Comparison of ENCODE assay signal across 13 cellular contexts in genomic region chr15:69578792-69579587, GRCh38.
DNase-seq lines count a peak whose midpoint lies in the region; ATAC-seq, FAIRE-seq and TF ChIP-seq lines count a peak whose summit lies in the region.
"Had no signal": no experiment of that assay in that cellular context is flagged by ENCODE, and none has a peak within 500 bp of the region (broad histone marks: within the 10 kb centered on the region; RNA-seq: fewer than 3 reads in every experiment).

No MANE protein-coding gene starts in this region.

- H3K27ac Mint-ChIP-seq in activated naive CD8-positive, alpha-beta T cell treated with anti-CD3 and anti-CD28 coated beads for 36 hours = no peak overlapping the region
- no peak overlapping the region for H3K27ac Mint-ChIP-seq in activated T-helper 1 cell treated with anti-CD3 and anti-CD28 coated beads, Interleukin-12 subunit alpha, Interleukin-12 subunit beta, Interleukin-2, Interleukin-4 antibody, amounts not matched to agents 30 ng/mL and 10 ng/mL and 1 ng/mL, durations not matched to agents 14 hours and 24 hours and 36 hours
- H3K27ac Mint-ChIP-seq: activated CD4-positive, alpha-beta T cell treated with anti-CD3 and anti-CD28 coated beads, Interleukin-2, amount 10 ng/mL, durations not matched to agents 7 days and 5 days had no signal

- peaks cover 25% of the 10 kb centered on the region for H3K4me1 Mint-ChIP-seq in activated naive CD8-positive, alpha-beta T cell treated with anti-CD3 and anti-CD28 coated beads for 36 hours
- peaks cover 36% of the 10 kb centered on the region for H3K4me1 Mint-ChIP-seq in activated T-helper 1 cell treated with anti-CD3 and anti-CD28 coated beads, Interleukin-12 subunit alpha, Interleukin-12 subunit beta, Interleukin-2, Interleukin-4 antibody, amounts not matched to agents 30 ng/mL and 10 ng/mL and 1 ng/mL, durations not matched to agents 14 hours and 24 hours and 36 hours (ENCODE audit: low read depth)

- TF ChIP-seq POLR2A in H54 (IDR thresholded peaks at IDR 0.05; ENCODE audit: low read depth, low read length) (no peak), prostate gland (IDR thresholded peaks at IDR 0.05) (no peak)

- H3K27me3 Mint-ChIP-seq in activated naive CD8-positive, alpha-beta T cell treated with anti-CD3 and anti-CD28 coated beads for 36 hours = no peaks in the 10 kb centered on the region
- no peaks in the 10 kb centered on the region for H3K27me3 Mint-ChIP-seq in activated T-helper 1 cell treated with anti-CD3 and anti-CD28 coated beads, Interleukin-12 subunit alpha, Interleukin-12 subunit beta, Interleukin-2, Interleukin-4 antibody, amounts not matched to agents 30 ng/mL and 10 ng/mL and 1 ng/mL, durations not matched to agents 14 hours and 24 hours and 36 hours (ENCODE audit: insufficient read depth)
- H3K27me3 Mint-ChIP-seq: activated CD4-positive, alpha-beta T cell treated with anti-CD3 and anti-CD28 coated beads, Interleukin-2, amount 10 ng/mL, durations not matched to agents 7 days and 5 days had no signal

- no peak for ATAC-seq in GM21723 (IDR thresholded peaks at IDR 0.05; ENCODE audit: unreplicated experiment)
- ATAC-seq: HCT116 had no signal

- no peak overlapping the region for H3K27ac ChIP-seq in prostate gland

- 77% methylated on average over 15 of the region's 15 CpGs for WGBS in prostate gland

- no peaks in the 10 kb centered on the region for H3K36me3 ChIP-seq in prostate gland

- intact Hi-C loops in prostate gland (cut with DNase I) = loop anchor here (5.0 kb wide), 2 partner anchors 443 to 908 kb away; no protein-coding TSS in a partner anchor
- intact Hi-C loops in activated T-helper 1 cell treated with anti-CD3 and anti-CD28 coated beads, Interleukin-12 subunit alpha, Interleukin-12 subunit beta, Interleukin-2, Interleukin-4 antibody, amounts not matched to agents 30 ng/mL and 10 ng/mL and 1 ng/mL, durations not matched to agents 14 hours and 24 hours and 36 hours (cut with micrococcal nuclease) = loop anchor here (10.0 kb wide), 3 partner anchors 104 to 1136 kb away; no protein-coding TSS in a partner anchor

- H3K4me3 Mint-ChIP-seq in activated naive CD8-positive, alpha-beta T cell treated with anti-CD3 and anti-CD28 coated beads for 36 hours = no peak overlapping the region
- no peak overlapping the region for H3K4me3 Mint-ChIP-seq in activated T-helper 1 cell treated with anti-CD3 and anti-CD28 coated beads, Interleukin-12 subunit alpha, Interleukin-12 subunit beta, Interleukin-2, Interleukin-4 antibody, amounts not matched to agents 30 ng/mL and 10 ng/mL and 1 ng/mL, durations not matched to agents 14 hours and 24 hours and 36 hours
- H3K4me3 Mint-ChIP-seq: activated CD4-positive, alpha-beta T cell treated with anti-CD3 and anti-CD28 coated beads, Interleukin-2, amount 10 ng/mL, durations not matched to agents 7 days and 5 days had no signal

- DNase-seq in H54 (ENCODE audit: insufficient read length, low spot score) (peak; percentile 22), RCC 7860 (ENCODE audit: low spot score) (peak; percentile 94), epithelial cell of esophagus (ENCODE audit: low read depth) (peak; percentile 8), prostate gland (ENCODE audit: low spot score) (peak; percentile 31), hippocampal formation (lab: John Stamatoyannopoulos, UW) (no peak)
- DNase-seq in activated naive CD8-positive, alpha-beta T cell treated with anti-CD3 and anti-CD28 coated beads for 36 hours = no peak
- DNase-seq in activated T-helper 1 cell treated with anti-CD3 and anti-CD28 coated beads, Interleukin-12 subunit alpha, Interleukin-12 subunit beta, Interleukin-2, Interleukin-4 antibody, amounts not matched to agents 30 ng/mL and 10 ng/mL and 1 ng/mL, durations not matched to agents 14 hours and 24 hours and 36 hours (ENCODE audit: low spot score) = no peak
- DNase-seq: activated CD4-positive, alpha-beta T cell treated with anti-CD3 and anti-CD28 coated beads, Interleukin-2, amount 10 ng/mL, durations not matched to agents 7 days and 5 days; activated naive CD4-positive, alpha-beta T cell treated with anti-CD3 and anti-CD28 coated beads, Interleukin-2, amount 50 U/mL, for 16 hours; effector CD4-positive, alpha-beta T cell had no signal

- H3K9me3 Mint-ChIP-seq in activated naive CD8-positive, alpha-beta T cell treated with anti-CD3 and anti-CD28 coated beads for 36 hours = no peaks in the 10 kb centered on the region
- H3K9me3 Mint-ChIP-seq in activated T-helper 1 cell treated with anti-CD3 and anti-CD28 coated beads, Interleukin-12 subunit alpha, Interleukin-12 subunit beta, Interleukin-2, Interleukin-4 antibody, amounts not matched to agents 30 ng/mL and 10 ng/mL and 1 ng/mL, durations not matched to agents 14 hours and 24 hours and 36 hours = no peaks in the 10 kb centered on the region
- H3K9me3 Mint-ChIP-seq: activated CD4-positive, alpha-beta T cell treated with anti-CD3 and anti-CD28 coated beads, Interleukin-2, amount 10 ng/mL, durations not matched to agents 7 days and 5 days had no signal

- TF ChIP-seq CTCF in epithelial cell of esophagus (IDR thresholded peaks at IDR 0.05; ENCODE audit: insufficient read depth, low read depth, low read length, missing control alignments) (no peak), prostate gland (IDR thresholded peaks at IDR 0.05) (no peak)

- no peak for FAIRE-seq in H54 (lab: Jason Lieb, UNC)
- peak; percentile 93 for FAIRE-seq in RCC 7860 (lab: Jason Lieb, UNC)

- H3K27me3 ChIP-seq in prostate gland (replicated peaks; ENCODE audit: insufficient read depth) = no peaks in the 10 kb centered on the region

- H3K9me3 ChIP-seq in prostate gland = no peaks in the 10 kb centered on the region

- H3K4me3 ChIP-seq in epithelial cell of esophagus (ENCODE audit: low read length) (no peak overlapping the region), prostate gland (no peak overlapping the region)
- H3K4me3 ChIP-seq: smooth muscle cell had no signal

- peaks cover 5% of the 10 kb centered on the region for H3K4me1 ChIP-seq in prostate gland (replicated peaks)

- H3K36me3 Mint-ChIP-seq in activated naive CD8-positive, alpha-beta T cell treated with anti-CD3 and anti-CD28 coated beads for 36 hours = no peaks in the 10 kb centered on the region
- H3K36me3 Mint-ChIP-seq in activated T-helper 1 cell treated with anti-CD3 and anti-CD28 coated beads, Interleukin-12 subunit alpha, Interleukin-12 subunit beta, Interleukin-2, Interleukin-4 antibody, amounts not matched to agents 30 ng/mL and 10 ng/mL and 1 ng/mL, durations not matched to agents 14 hours and 24 hours and 36 hours (ENCODE audit: low read depth) = no peaks in the 10 kb centered on the region

Comparison
In these comparisons a context has a peak if more than half of its experiments do, and no peak if none do; other contexts are left out.
1. DNase-seq: peak in H54 (single experiment), RCC 7860 (single experiment), epithelial cell of esophagus (single experiment) and prostate gland (single experiment); none in hippocampal formation (0 of 2), activated naive CD8-positive, alpha-beta T cell treated with anti-CD3 and anti-CD28 coated beads for 36 hours (single experiment) and activated T-helper 1 cell treated with anti-CD3 and anti-CD28 coated beads, Interleukin-12 subunit alpha, Interleukin-12 subunit beta, Interleukin-2, Interleukin-4 antibody, amounts not matched to agents 30 ng/mL and 10 ng/mL and 1 ng/mL, durations not matched to agents 14 hours and 24 hours and 36 hours (single experiment).